11 cellular contexts compared by ENCODE assay signal in the genomic region with DNA sequence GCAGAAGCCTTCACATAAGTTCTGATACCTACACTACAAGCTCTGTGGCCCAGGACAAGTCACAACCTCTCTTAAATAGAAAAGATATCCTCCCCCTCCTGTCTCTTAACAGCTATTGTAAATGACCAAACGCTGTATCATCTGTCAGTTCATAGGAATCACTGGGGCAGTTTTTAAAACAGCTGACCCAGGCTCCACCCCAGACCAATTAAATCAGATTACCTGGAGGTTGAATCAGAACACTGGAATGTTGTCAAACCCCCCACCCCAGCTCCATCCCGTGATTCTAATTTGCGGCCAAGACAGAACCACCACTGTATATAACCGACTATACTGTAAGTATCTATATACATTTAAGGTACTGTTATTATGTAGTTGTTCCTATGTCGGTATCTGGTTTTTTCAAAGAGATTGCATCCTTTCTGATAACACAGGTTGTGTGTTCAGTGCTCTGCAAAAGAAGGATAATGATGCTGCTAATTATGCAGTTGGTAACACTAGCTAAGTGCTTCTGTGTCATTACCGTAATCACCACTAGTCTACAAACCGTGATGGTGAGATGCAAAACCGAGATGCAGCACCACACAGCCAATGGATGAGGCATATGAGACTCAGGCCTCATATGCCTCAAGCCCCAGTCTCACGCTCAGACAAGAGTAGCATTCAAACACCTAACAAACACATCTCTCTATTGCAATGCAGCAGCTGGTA. TPM values are rescaled to one million over a fixed set of nuclear protein-coding genes. Genes with fewer than 3 reads are reported as not detected.
DNase-seq lines count a peak whose midpoint lies in the region; ATAC-seq and TF ChIP-seq lines count a peak whose summit lies in the region.
"Had no signal": no experiment of that assay in that cellular context is flagged by ENCODE, and none has a peak within 500 bp of the region (broad histone marks: within the 10 kb centered on the region; RNA-seq: fewer than 3 reads in every experiment).

No MANE protein-coding gene starts in this region.

- H3K4me3 ChIP-seq in GM23248 (no peak overlapping the region), parathyroid adenoma (ENCODE audit: low read depth, low read length) (no peak overlapping the region)

- H3K9me3 ChIP-seq in GM23248 (ENCODE audit: low read depth) (no peaks in the 10 kb centered on the region), parathyroid adenoma (ENCODE audit: control insufficient read depth, low read length) (no peaks in the 10 kb centered on the region)

- TF ChIP-seq CTCF in parathyroid adenoma (IDR thresholded peaks at IDR 0.05) = peak; percentile 13

- in situ Hi-C loops in GM23248 (cut with MboI) = no loop called here

- H3K27ac ChIP-seq in GM23248 (no peak overlapping the region), epithelial cell of prostate (peak overlapping the region; percentile 59), parathyroid adenoma (peak overlapping the region; percentile 85)

- H3K36me3 ChIP-seq in GM23248 (ENCODE audit: low read depth) (0 out of 2 replicates have a peak, but pooled peaks cover 3% of the 10 kb centered on the region), parathyroid adenoma (ENCODE audit: control insufficient read depth, insufficient read depth, low read length) (no peaks in the 10 kb centered on the region)

- no peak for ATAC-seq in activated naive CD4-positive, alpha-beta T cell treated with anti-CD3 and anti-CD28 coated beads, Interleukin-2, amount 50 U/mL, for 72 hours
- ATAC-seq in HG03469 (IDR thresholded peaks at IDR 0.05; ENCODE audit: unreplicated experiment) = no peak

- 66 to 76% methylated on average over 9 of the region's 9 CpGs for WGBS in GM23248 (ENCODE audit: low coverage in 1 of 2, low lambda C conversion rate in 2 of 2, missing lambda C conversion rate in 2 of 2), 2 experiments

- H3K27ac Mint-ChIP-seq in activated naive CD4-positive, alpha-beta T cell treated with anti-CD3 and anti-CD28 coated beads, Interleukin-2, amount 50 U/mL, for 72 hours = no peak overlapping the region
- H3K27ac Mint-ChIP-seq: activated CD4-positive, alpha-beta T cell treated with anti-CD3 and anti-CD28 coated beads, Interleukin-2, amount 10 ng/mL, durations not matched to agents 24 days and 14 days had no signal

- H3K79me2 ChIP-seq in GM23248 (ENCODE audit: insufficient read depth) = peaks cover 64% of the 10 kb centered on the region
- peaks cover 15% of the 10 kb centered on the region for H3K79me2 ChIP-seq in parathyroid adenoma

- H3K9me2 ChIP-seq in GM23248 (ENCODE audit: insufficient read depth) = no peaks in the 10 kb centered on the region

- H2AFZ ChIP-seq in GM23248 = no peak overlapping the region
- peak overlapping the region; percentile 83 for H2AFZ ChIP-seq in parathyroid adenoma

- peaks cover 13% of the 10 kb centered on the region; the same call in 1 of the 2 replicates for H3F3A ChIP-seq in GM23248 (ENCODE audit: insufficient read depth)

- peaks cover 19% of the 10 kb centered on the region for H3K4me1 ChIP-seq in GM23248 (ENCODE audit: insufficient read depth)
- H3K4me1 ChIP-seq in parathyroid adenoma = peaks cover 24% of the 10 kb centered on the region

- H3K4me2 ChIP-seq in GM23248 (ENCODE audit: unreplicated experiment) = no peak overlapping the region
- no peak overlapping the region for H3K4me2 ChIP-seq in parathyroid adenoma (ENCODE audit: low read length)

- H3K27me3 ChIP-seq in GM23248 (replicated peaks; ENCODE audit: insufficient read depth) (no peaks in the 10 kb centered on the region), parathyroid adenoma (ENCODE audit: control insufficient read depth, insufficient read depth, low read length) (no peaks in the 10 kb centered on the region)

- peaks cover 3 to 4% of the 10 kb centered on the region in 2 donors for H3K9me3 Mint-ChIP-seq in activated naive CD4-positive, alpha-beta T cell treated with anti-CD3 and anti-CD28 coated beads, Interleukin-2, amount 50 U/mL, for 72 hours
- H3K9me3 Mint-ChIP-seq: activated CD4-positive, alpha-beta T cell treated with anti-CD3 and anti-CD28 coated beads, Interleukin-2, amount 10 ng/mL, durations not matched to agents 24 days and 14 days had no signal

- H3K9ac ChIP-seq in GM23248 = no peak overlapping the region
- H3K9ac ChIP-seq in parathyroid adenoma = no peak overlapping the region

- no peaks in the 10 kb centered on the region for H4K20me1 ChIP-seq in GM23248 (ENCODE audit: insufficient read depth)

- DNase-seq in GM23248 = peak; percentile 47
- DNase-seq in NCI-H2171 (lab: John Stamatoyannopoulos, UW) = peak; percentile 16
- peak; percentile 58 for DNase-seq in epithelial cell of prostate (ENCODE audit: low read depth, low spot score)
- DNase-seq in T-helper 9 cell = no peak
- no peak for DNase-seq in activated naive CD4-positive, alpha-beta T cell treated with anti-CD3 and anti-CD28 coated beads, Interleukin-2, amount 50 U/mL, for 72 hours (ENCODE audit: low spot score in 2 of 2)
- DNase-seq: activated CD4-positive, alpha-beta T cell treated with anti-CD3 and anti-CD28 coated beads, Interleukin-2, amount 10 ng/mL, durations not matched to agents 24 days and 14 days; GDM1; midbrain; MM.1S had no signal

- no peaks in the 10 kb centered on the region for H3K36me3 Mint-ChIP-seq in activated naive CD4-positive, alpha-beta T cell treated with anti-CD3 and anti-CD28 coated beads, Interleukin-2, amount 50 U/mL, for 72 hours

RNA-seq across cellular contexts. Expression of gene TNS3, which starts 47.4 kb away (rescaled TPM):
- 47.0 and 48.1 TPM in 2 replicates for total RNA-seq in GM23248 (2014; rRNA removed; shearing (Covaris generic))
- 17.2 and 18.6 TPM in 2 replicates for polyA plus RNA-seq in GM23248 (2016; fragmentation: Nextera tagmentation; extraction: Ambion mirVana)
- total RNA-seq in activated naive CD4-positive, alpha-beta T cell treated with anti-CD3 and anti-CD28 coated beads, Interleukin-2, amount 50 U/mL, for 72 hours = 1 to 10 TPM in 1 of 2 donors, under 1 TPM in 1; 0.23 to 1.7 TPM

Comparison
In these comparisons a context has a peak if more than half of its experiments do, and no peak if none do; other contexts are left out.
1. DNase-seq: peak in GM23248 (single experiment), NCI-H2171 (single experiment) and epithelial cell of prostate (single experiment); none in T-helper 9 cell (single experiment) and activated naive CD4-positive, alpha-beta T cell treated with anti-CD3 and anti-CD28 coated beads, Interleukin-2, amount 50 U/mL, for 72 hours (0 of 2).
2. RNA of gene TNS3, which starts 47.4 kb away (total RNA-seq): 47.0 to 48.1 TPM in GM23248; 0.23 to 1.7 TPM in activated naive CD4-positive, alpha-beta T cell treated with anti-CD3 and anti-CD28 coated beads, Interleukin-2, amount 50 U/mL, for 72 hours; every median in the first group is over 10 times any median in the second.